In the genomic region with DNA sequence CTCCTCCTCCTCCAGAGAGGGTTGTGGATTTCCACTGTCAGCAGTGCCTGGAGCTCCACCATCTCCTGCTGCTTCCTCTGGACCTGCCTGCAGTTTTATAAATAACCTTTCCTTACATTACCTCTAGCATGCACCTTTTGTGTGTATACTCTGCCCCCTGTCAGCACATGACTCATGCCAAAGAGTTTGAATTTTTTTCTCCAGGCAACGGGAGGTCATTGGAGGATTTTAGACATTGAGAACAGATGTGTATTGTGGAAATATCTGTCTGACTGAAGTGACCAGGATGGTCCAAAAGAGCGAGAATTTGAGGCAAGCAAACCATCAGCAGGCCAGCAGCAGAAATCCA, we compare ENCODE assay signal across 1 cellular context.
TF ChIP-seq lines count a peak whose summit lies in the region.

No MANE protein-coding gene starts in this region.

TF ChIP-seq in K562, 482 proteins besides CTCF, POLR2A, EP300 and RAD21:
- no peak for TF ChIP-seq ZNF699 (CRISPR knock-in tag; IDR thresholded peaks at IDR 0.05; ENCODE audit: insufficient replicate concordance)
- TF ChIP-seq ZNF408 (CRISPR knock-in tag; IDR thresholded peaks at IDR 0.05; ENCODE audit: low read depth): no peak
- TF ChIP-seq ASH1L (IDR thresholded peaks at IDR 0.05; ENCODE audit: borderline replicate concordance, low read depth, partially characterized antibody): no peak
- TF ChIP-seq RBM39 (optimal IDR thresholded peaks at IDR 0.05; ENCODE audit: low read depth, low read length): no peak
- TF ChIP-seq ZNF639 (CRISPR knock-in tag; conservative IDR thresholded peaks at IDR 0.05 in 1 of 2, IDR thresholded peaks at IDR 0.05 in 1 of 2): no peak
- no peak for TF ChIP-seq MAFK (IDR thresholded peaks at IDR 0.05; ENCODE audit: low read length)
- no peak for TF ChIP-seq TAF7 (tag; IDR thresholded peaks at IDR 0.05)
- no peak for TF ChIP-seq NFE2 (IDR thresholded peaks at IDR 0.05; ENCODE audit: low read depth)
- TF ChIP-seq, protein P1, sequence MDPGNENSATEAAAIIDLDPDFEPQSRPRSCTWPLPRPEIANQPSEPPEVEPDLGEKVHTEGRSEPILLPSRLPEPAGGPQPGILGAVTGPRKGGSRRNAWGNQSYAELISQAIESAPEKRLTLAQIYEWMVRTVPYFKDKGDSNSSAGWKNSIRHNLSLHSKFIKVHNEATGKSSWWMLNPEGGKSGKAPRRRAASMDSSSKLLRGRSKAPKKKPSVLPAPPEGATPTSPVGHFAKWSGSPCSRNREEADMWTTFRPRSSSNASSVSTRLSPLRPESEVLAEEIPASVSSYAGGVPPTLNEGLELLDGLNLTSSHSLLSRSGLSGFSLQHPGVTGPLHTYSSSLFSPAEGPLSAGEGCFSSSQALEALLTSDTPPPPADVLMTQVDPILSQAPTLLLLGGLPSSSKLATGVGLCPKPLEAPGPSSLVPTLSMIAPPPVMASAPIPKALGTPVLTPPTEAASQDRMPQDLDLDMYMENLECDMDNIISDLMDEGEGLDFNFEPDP (CRISPR knock-in tag; IDR thresholded peaks at IDR 0.05): no peak
- TF ChIP-seq, protein P2, sequence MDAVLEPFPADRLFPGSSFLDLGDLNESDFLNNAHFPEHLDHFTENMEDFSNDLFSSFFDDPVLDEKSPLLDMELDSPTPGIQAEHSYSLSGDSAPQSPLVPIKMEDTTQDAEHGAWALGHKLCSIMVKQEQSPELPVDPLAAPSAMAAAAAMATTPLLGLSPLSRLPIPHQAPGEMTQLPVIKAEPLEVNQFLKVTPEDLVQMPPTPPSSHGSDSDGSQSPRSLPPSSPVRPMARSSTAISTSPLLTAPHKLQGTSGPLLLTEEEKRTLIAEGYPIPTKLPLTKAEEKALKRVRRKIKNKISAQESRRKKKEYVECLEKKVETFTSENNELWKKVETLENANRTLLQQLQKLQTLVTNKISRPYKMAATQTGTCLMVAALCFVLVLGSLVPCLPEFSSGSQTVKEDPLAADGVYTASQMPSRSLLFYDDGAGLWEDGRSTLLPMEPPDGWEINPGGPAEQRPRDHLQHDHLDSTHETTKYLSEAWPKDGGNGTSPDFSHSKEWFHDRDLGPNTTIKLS (IDR thresholded peaks at IDR 0.05; ENCODE audit: borderline replicate concordance, low read depth): no peak
- TF ChIP-seq KAT8 (IDR thresholded peaks at IDR 0.05; ENCODE audit: low read depth): no peak
- TF ChIP-seq BRD4 (IDR thresholded peaks at IDR 0.05): no peak
- no peak for TF ChIP-seq ZNF41 (CRISPR knock-in tag; conservative IDR thresholded peaks at IDR 0.05)
- TF ChIP-seq STAT5B (CRISPR knock-in tag; IDR thresholded peaks at IDR 0.05): no peak
- TF ChIP-seq SAFB2 (IDR thresholded peaks at IDR 0.05; ENCODE audit: borderline replicate concordance, low read depth, low read length, severe bottlenecking): no peak
- no peak for TF ChIP-seq ZBTB5 (IDR thresholded peaks at IDR 0.05)
- TF ChIP-seq MEIS2 (IDR thresholded peaks at IDR 0.05; ENCODE audit: partially characterized antibody): no peak
- TF ChIP-seq ZNF551 (CRISPR knock-in tag; IDR thresholded peaks at IDR 0.05): no peak
- TF ChIP-seq MBD2 (IDR thresholded peaks at IDR 0.05; ENCODE audit: borderline replicate concordance, low read depth): no peak
- TF ChIP-seq RNF2 (IDR thresholded peaks at IDR 0.05): no peak
TF ChIP-seq in K562: peak in this region for 0.
